Comparison of ENCODE assay signal across 14 cellular contexts in the genomic region with DNA sequence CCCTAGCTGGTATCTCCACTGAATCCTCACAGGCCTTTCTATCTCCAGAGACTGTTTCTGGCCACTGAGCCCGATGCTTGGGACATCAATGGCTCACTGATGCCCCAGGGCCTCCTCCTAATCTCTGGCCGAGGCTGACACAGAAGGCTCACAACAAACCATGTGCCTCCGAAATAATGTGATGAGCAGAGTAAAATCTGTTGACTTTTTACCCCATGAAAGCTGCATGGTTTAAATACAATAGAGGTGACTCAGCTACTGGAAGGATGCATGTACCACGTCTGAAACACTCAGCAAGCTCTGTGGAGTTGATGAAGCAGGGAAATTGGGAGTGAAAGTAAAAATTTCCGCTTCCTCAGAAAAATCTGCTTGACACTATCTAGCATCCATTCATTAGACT.
DNase-seq lines count a peak whose midpoint lies in the region; ATAC-seq, FAIRE-seq and TF ChIP-seq lines count a peak whose summit lies in the region.
"Had no signal": no experiment of that assay in that cellular context is flagged by ENCODE, and none has a peak within 500 bp of the region (broad histone marks: within the 10 kb centered on the region; RNA-seq: fewer than 3 reads in every experiment).

No MANE protein-coding gene starts in this region.

- no peak for FAIRE-seq in HTR-8/SVneo (lab: Jason Lieb, UNC)

- peak; percentile 13 for DNase-seq in HTR-8/SVneo (ENCODE audit: insufficient read length, low spot score)
- peak in 2 of 61 donors; percentile 18 to 59 for DNase-seq in caudate nucleus (lab: John Stamatoyannopoulos, UW)
- DNase-seq in type B pancreatic cell (ENCODE audit: extremely low spot score, unreplicated experiment) = no peak
- DNase-seq in amniotic stem cell (lab: John Stamatoyannopoulos, UW) = no peak
- no peak for DNase-seq in SIG-M5 treated with dmso at 0.1 percent for 504 hours (lab: John Stamatoyannopoulos, UW; ENCODE audit: unreplicated experiment)
- DNase-seq in activated CD4-positive, CD25-positive, alpha-beta regulatory T cell treated with anti-CD3 and anti-CD28 coated beads, Interleukin-2, amount 50 U/mL, for 72 hours = no peak
- DNase-seq: activated B cell treated with CpG ODN at 0.5 μM for 24 hours, DMS53, NCI-H1048, NCI-H510A treated with DMSO at 0.1 percent for 48 hours had no signal

- ATAC-seq in GM21737 (IDR thresholded peaks at IDR 0.05; ENCODE audit: unreplicated experiment) = no peak

- peak overlapping the region; percentile 25 for H3K4me3 Mint-ChIP-seq in type B pancreatic cell
- H3K4me3 Mint-ChIP-seq: activated B cell treated with CpG ODN at 0.5 μM for 24 hours had no signal

- H3K4me1 Mint-ChIP-seq in type B pancreatic cell (ENCODE audit: unreplicated experiment) = peaks cover 10% of the 10 kb centered on the region

- H3K27ac Mint-ChIP-seq in type B pancreatic cell = peak overlapping the region; percentile 68
- H3K27ac Mint-ChIP-seq: activated B cell treated with CpG ODN at 0.5 μM for 24 hours had no signal

- H3K36me3 Mint-ChIP-seq in type B pancreatic cell = peaks cover 11% of the 10 kb centered on the region

- TF ChIP-seq CTCF in type B pancreatic cell (conservative IDR thresholded peaks at IDR 0.05) = no peak

- no peaks in the 10 kb centered on the region for H3K27me3 Mint-ChIP-seq in type B pancreatic cell
- H3K27me3 Mint-ChIP-seq: activated B cell treated with CpG ODN at 0.5 μM for 24 hours had no signal

- H3K27ac ChIP-seq in caudate nucleus (ENCODE audit: low read depth, low read length) (peak overlapping the region; percentile 42), layer of hippocampus (ENCODE audit: low read depth, low read length) (peak overlapping the region; percentile 64)
- H3K27ac ChIP-seq: cardiac muscle cell, SJSA1 had no signal

- no peaks in the 10 kb centered on the region for H3K27me3 ChIP-seq in layer of hippocampus (ENCODE audit: control insufficient read depth, insufficient read depth, low read length)
- H3K27me3 ChIP-seq: cardiac muscle cell, SJSA1 had no signal

- no peaks in the 10 kb centered on the region for H3K9me3 Mint-ChIP-seq in type B pancreatic cell
- H3K9me3 Mint-ChIP-seq: activated B cell treated with CpG ODN at 0.5 μM for 24 hours had no signal
